ENCODE assay signal across 11 cellular contexts in the genomic region with DNA sequence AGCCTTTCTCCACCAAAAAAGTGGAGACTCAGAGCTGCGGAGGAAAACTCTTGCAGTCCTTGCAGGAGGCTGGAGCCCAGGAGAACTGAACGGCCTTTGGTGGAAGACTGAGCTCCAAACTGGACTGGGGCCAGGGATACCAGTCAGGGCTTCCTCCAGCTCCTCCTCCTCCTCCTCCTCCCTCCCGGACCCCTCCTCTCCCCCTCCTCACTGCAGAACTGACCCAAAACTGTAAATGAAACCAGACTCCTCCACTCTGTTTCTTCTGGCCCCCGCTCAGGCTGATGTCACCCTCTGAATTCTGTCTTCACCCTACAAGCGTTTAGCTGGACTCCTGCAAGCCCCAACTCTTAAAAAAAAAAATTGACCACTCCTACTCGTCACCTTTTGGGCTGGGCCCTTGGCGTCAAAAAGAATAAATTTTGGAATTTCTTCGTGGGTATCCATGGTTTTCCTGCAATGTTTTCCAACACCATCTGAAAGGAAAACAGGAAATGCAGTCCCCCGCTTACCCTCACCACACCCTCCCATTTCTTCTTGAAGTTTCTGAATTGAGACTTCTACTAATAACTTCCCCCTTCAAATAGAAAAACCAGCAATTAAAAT. TPM values are rescaled to one million over a fixed set of nuclear protein-coding genes. Genes with fewer than 3 reads are reported as not detected.
DNase-seq lines count a peak whose midpoint lies in the region; ATAC-seq, FAIRE-seq and TF ChIP-seq lines count a peak whose summit lies in the region.
"Had no signal": no experiment of that assay in that cellular context is flagged by ENCODE, and none has a peak within 500 bp of the region (broad histone marks: within the 10 kb centered on the region; RNA-seq: fewer than 3 reads in every experiment).

A gene with protein sequence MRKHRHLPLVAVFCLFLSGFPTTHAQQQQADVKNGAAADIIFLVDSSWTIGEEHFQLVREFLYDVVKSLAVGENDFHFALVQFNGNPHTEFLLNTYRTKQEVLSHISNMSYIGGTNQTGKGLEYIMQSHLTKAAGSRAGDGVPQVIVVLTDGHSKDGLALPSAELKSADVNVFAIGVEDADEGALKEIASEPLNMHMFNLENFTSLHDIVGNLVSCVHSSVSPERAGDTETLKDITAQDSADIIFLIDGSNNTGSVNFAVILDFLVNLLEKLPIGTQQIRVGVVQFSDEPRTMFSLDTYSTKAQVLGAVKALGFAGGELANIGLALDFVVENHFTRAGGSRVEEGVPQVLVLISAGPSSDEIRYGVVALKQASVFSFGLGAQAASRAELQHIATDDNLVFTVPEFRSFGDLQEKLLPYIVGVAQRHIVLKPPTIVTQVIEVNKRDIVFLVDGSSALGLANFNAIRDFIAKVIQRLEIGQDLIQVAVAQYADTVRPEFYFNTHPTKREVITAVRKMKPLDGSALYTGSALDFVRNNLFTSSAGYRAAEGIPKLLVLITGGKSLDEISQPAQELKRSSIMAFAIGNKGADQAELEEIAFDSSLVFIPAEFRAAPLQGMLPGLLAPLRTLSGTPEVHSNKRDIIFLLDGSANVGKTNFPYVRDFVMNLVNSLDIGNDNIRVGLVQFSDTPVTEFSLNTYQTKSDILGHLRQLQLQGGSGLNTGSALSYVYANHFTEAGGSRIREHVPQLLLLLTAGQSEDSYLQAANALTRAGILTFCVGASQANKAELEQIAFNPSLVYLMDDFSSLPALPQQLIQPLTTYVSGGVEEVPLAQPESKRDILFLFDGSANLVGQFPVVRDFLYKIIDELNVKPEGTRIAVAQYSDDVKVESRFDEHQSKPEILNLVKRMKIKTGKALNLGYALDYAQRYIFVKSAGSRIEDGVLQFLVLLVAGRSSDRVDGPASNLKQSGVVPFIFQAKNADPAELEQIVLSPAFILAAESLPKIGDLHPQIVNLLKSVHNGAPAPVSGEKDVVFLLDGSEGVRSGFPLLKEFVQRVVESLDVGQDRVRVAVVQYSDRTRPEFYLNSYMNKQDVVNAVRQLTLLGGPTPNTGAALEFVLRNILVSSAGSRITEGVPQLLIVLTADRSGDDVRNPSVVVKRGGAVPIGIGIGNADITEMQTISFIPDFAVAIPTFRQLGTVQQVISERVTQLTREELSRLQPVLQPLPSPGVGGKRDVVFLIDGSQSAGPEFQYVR (N-terminal part only) (minus strand): TSS at position 109 of the 606 bp plus-strand sequence. CDS start 17,347 bp downstream, outside the sequence.

- H3K27ac ChIP-seq in GM23338 (ENCODE audit: low read depth), result no peak within 1 kb of the TSS
- H3K27ac ChIP-seq: parathyroid adenoma, VCaP had no signal

- peak within 1 kb of the TSS; percentile 24; the same call in 1 of the 3 replicates for H3K4me3 Mint-ChIP-seq in GM23338
- H3K4me3 Mint-ChIP-seq in activated naive CD4-positive, alpha-beta T cell treated with anti-CD3 and anti-CD28 coated beads, Interleukin-2, amount 10 ng/mL, durations not matched to agents 7 days and 5 days, result no peak within 1 kb of the TSS

- H3K4me1 Mint-ChIP-seq in GM23338, result peaks cover 27% of the 10 kb centered on the region
- no peaks in the 10 kb centered on the region for H3K4me1 Mint-ChIP-seq in activated naive CD4-positive, alpha-beta T cell treated with anti-CD3 and anti-CD28 coated beads, Interleukin-2, amount 10 ng/mL, durations not matched to agents 7 days and 5 days

- peaks cover 14% of the 10 kb centered on the region; the same call in 1 of the 2 replicates for H3K4me1 ChIP-seq in GM23338 (ENCODE audit: insufficient read depth)
- H3K4me1 ChIP-seq: parathyroid adenoma had no signal

- ATAC-seq in GM23338 (no peak), HG02571 (IDR thresholded peaks at IDR 0.05; ENCODE audit: unreplicated experiment) (no peak)

- CTCF ChIA-PET in activated naive CD4-positive, alpha-beta T cell treated with anti-CD3 and anti-CD28 coated beads, Interleukin-2, amount 10 ng/mL, durations not matched to agents 7 days and 5 days (lab: Charles Lee), result interaction anchor here (0.7 to 2.6 kb wide), 4 partner anchors 8 to 157 kb away, joined by 3 to 7 read pairs (median 3); no protein-coding TSS in a partner anchor

- no peaks in the 10 kb centered on the region for H3K36me3 Mint-ChIP-seq in GM23338 (ENCODE audit: low read depth)
- H3K36me3 Mint-ChIP-seq in activated naive CD4-positive, alpha-beta T cell treated with anti-CD3 and anti-CD28 coated beads, Interleukin-2, amount 10 ng/mL, durations not matched to agents 7 days and 5 days, result no peaks in the 10 kb centered on the region

- TF ChIP-seq CTCF in GM23338 (conservative IDR thresholded peaks at IDR 0.05; ENCODE audit: low read depth in 2 of 2) (no peak), bronchial epithelial cell (IDR thresholded peaks at IDR 0.05; ENCODE audit: insufficient read depth, low read length, severe bottlenecking) (no peak), kidney epithelial cell (IDR thresholded peaks at IDR 0.05; ENCODE audit: insufficient read depth, low read length, poor library complexity, severe bottlenecking) (no peak)

- no peaks in the 10 kb centered on the region for H4K20me1 ChIP-seq in GM23338 (replicated peaks; ENCODE audit: insufficient read depth)

- no peaks in the 10 kb centered on the region for H3F3A ChIP-seq in GM23338 (replicated peaks; ENCODE audit: low read depth)

- no peaks in the 10 kb centered on the region for H3K9me3 Mint-ChIP-seq in GM23338
- H3K9me3 Mint-ChIP-seq in activated naive CD4-positive, alpha-beta T cell treated with anti-CD3 and anti-CD28 coated beads, Interleukin-2, amount 10 ng/mL, durations not matched to agents 7 days and 5 days, result no peaks in the 10 kb centered on the region

- peak within 1 kb of the TSS; percentile 97 for H2AFZ ChIP-seq in GM23338
- H2AFZ ChIP-seq: parathyroid adenoma had no signal

- H3K79me2 ChIP-seq in GM23338 (replicated peaks; ENCODE audit: insufficient read depth), result no peaks in the 10 kb centered on the region
- H3K79me2 ChIP-seq: parathyroid adenoma had no signal

- H3K4me3 ChIP-seq in GM23338 (no peak within 1 kb of the TSS), bronchial epithelial cell (ENCODE audit: low read depth, low read length) (no peak within 1 kb of the TSS), kidney epithelial cell (ENCODE audit: low read depth, low read length) (peak within 1 kb of the TSS; percentile 31)

- H3K36me3 ChIP-seq in GM23338 (ENCODE audit: insufficient read depth) (no peaks in the 10 kb centered on the region), bronchial epithelial cell (ENCODE audit: control insufficient read depth, insufficient read depth, low read length) (no peaks in the 10 kb centered on the region), kidney epithelial cell (ENCODE audit: control insufficient read depth, insufficient read depth, low read length) (no peaks in the 10 kb centered on the region)

- FAIRE-seq in bronchial epithelial cell (lab: Jason Lieb, UNC), result no peak

- no peak within 1 kb of the TSS for H3K27ac Mint-ChIP-seq in GM23338
- H3K27ac Mint-ChIP-seq in activated naive CD4-positive, alpha-beta T cell treated with anti-CD3 and anti-CD28 coated beads, Interleukin-2, amount 10 ng/mL, durations not matched to agents 7 days and 5 days, result no peak within 1 kb of the TSS

- H3K27me3 ChIP-seq in GM23338 (ENCODE audit: insufficient read depth), result no peaks in the 10 kb centered on the region
- H3K27me3 ChIP-seq in bronchial epithelial cell (ENCODE audit: control insufficient read depth, insufficient read depth, low read length), result no peaks in the 10 kb centered on the region
- H3K27me3 ChIP-seq in kidney epithelial cell (ENCODE audit: control insufficient read depth, insufficient read depth, low read length), result peaks cover 8% of the 10 kb centered on the region

- DNase-seq in GM23338 (ENCODE audit: low spot score), result no peak
- no peak for DNase-seq in bronchial epithelial cell (ENCODE audit: low read depth)
- DNase-seq in kidney epithelial cell (ENCODE audit: low read depth), result no peak
- DNase-seq in smooth muscle cell of the brain vasculature (ENCODE audit: low read depth, low spot score), result peak; percentile 88
- no peak for DNase-seq in activated naive CD4-positive, alpha-beta T cell treated with anti-CD3 and anti-CD28 coated beads, Interleukin-2, amount 10 ng/mL, durations not matched to agents 7 days and 5 days
- DNase-seq in NCI-H526 treated with DMSO at 0.1 percent for 48 hours (lab: John Stamatoyannopoulos, UW), result no peak
- DNase-seq in GM19240 (ENCODE audit: insufficient read length, low spot score), result no peak
- DNase-seq: effector CD8-positive, alpha-beta T cell had no signal

- peak within 1 kb of the TSS; percentile 57 for H3K4me2 ChIP-seq in GM23338

- H3K27me3 Mint-ChIP-seq in GM23338 (ENCODE audit: insufficient read depth, low read depth, poor library complexity), result peaks cover 7% of the 10 kb centered on the region
- peaks cover 20% of the 10 kb centered on the region for H3K27me3 Mint-ChIP-seq in activated naive CD4-positive, alpha-beta T cell treated with anti-CD3 and anti-CD28 coated beads, Interleukin-2, amount 10 ng/mL, durations not matched to agents 7 days and 5 days

- H3K9me2 ChIP-seq in GM23338 (ENCODE audit: insufficient read depth), result no peaks in the 10 kb centered on the region

TF ChIP-seq in GM23338, 12 proteins besides CTCF, POLR2A, EP300 and RAD21 (continues in another document):
- TF ChIP-seq, protein P1, sequence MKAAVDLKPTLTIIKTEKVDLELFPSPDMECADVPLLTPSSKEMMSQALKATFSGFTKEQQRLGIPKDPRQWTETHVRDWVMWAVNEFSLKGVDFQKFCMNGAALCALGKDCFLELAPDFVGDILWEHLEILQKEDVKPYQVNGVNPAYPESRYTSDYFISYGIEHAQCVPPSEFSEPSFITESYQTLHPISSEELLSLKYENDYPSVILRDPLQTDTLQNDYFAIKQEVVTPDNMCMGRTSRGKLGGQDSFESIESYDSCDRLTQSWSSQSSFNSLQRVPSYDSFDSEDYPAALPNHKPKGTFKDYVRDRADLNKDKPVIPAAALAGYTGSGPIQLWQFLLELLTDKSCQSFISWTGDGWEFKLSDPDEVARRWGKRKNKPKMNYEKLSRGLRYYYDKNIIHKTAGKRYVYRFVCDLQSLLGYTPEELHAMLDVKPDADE (IDR thresholded peaks at IDR 0.05), result no peak

RNA-seq across cellular contexts. Expression of the gene that starts here (rescaled TPM):
- 7.3 and 8.7 TPM in 2 replicates for total RNA-seq in GM23338 (2014; rRNA removed; shearing (Covaris generic))
- 1.2 TPM in 2 replicates for polyA plus RNA-seq in GM23338 (2016; fragmentation: Nextera tagmentation; extraction: Ambion mirVana)
- 0.64 and 16.6 TPM in 2 replicates for total RNA-seq in bronchial epithelial cell
- 81.9 and 124 TPM in 2 replicates for total RNA-seq in kidney epithelial cell
